In genomic region chr1:178498896-178499675, GRCh38 we compare ENCODE assay signal across 1 cellular context.
TF ChIP-seq lines count a peak whose summit lies in the region.

No MANE protein-coding gene starts in this region.

TF ChIP-seq in GM23338, 12 proteins besides CTCF, POLR2A, EP300 and RAD21 (continued from another document):
- TF ChIP-seq ZNF462 (CRISPR knock-in tag; IDR thresholded peaks at IDR 0.05) (no peak), ZNF331 (CRISPR knock-in tag; IDR thresholded peaks at IDR 0.05; ENCODE audit: low read depth) (no peak)
